In genomic region chr14:20631821-20632389, GRCh38 we compare ENCODE assay signal across 8 cellular contexts. TPM values are rescaled to one million over a fixed set of nuclear protein-coding genes. Genes with fewer than 3 reads are reported as not detected.
DNase-seq lines count a peak whose midpoint lies in the region; ATAC-seq and TF ChIP-seq lines count a peak whose summit lies in the region.

No MANE protein-coding gene starts in this region.

- peaks cover 86% of the 10 kb centered on the region for H3K27me3 Mint-ChIP-seq in T-helper 1 cell treated with Interleukin-12 subunit alpha and Interleukin-12 subunit beta and Interleukin-4 antibody, amounts not matched to agents 30 μg/mL and 1 μg/mL, for 36 hours (ENCODE audit: low read depth)

- H2AFZ ChIP-seq in PC-9 = peak overlapping the region; percentile 65

- peak; percentile 78 for ATAC-seq in left lung

- no peaks in the 10 kb centered on the region for H3K79me2 ChIP-seq in PC-9 (ENCODE audit: low read depth)

- DNase-seq in T-helper 1 cell (no peak), PC-9 (peak; percentile 54 to 60), choroid plexus epithelial cell (ENCODE audit: low read depth) (peak; percentile 69), left lung (peak; percentile 73 to 83), GDM1 (lab: John Stamatoyannopoulos, UW) (no peak)
- no peak for DNase-seq in effector CD8-positive, alpha-beta T cell (lab: John Stamatoyannopoulos, UW)

- peaks cover 35% of the 10 kb centered on the region for H3F3A ChIP-seq in PC-9 (ENCODE audit: insufficient read depth, low read depth)

- no peaks in the 10 kb centered on the region for H4K20me1 ChIP-seq in PC-9 (ENCODE audit: insufficient read depth)

- H3K4me3 ChIP-seq in PC-9 (peak overlapping the region; percentile 81), choroid plexus epithelial cell (ENCODE audit: low read depth, low read length) (peak overlapping the region; percentile 31), left lung (peak overlapping the region; percentile 4 to 27), stomach smooth muscle (ENCODE audit: low read length in 2 of 2) (peak overlapping the region; percentile 2 to 68)

- H3K9me3 ChIP-seq in PC-9 (ENCODE audit: insufficient read depth, low read depth) (no peaks in the 10 kb centered on the region), left lung (no peaks in the 10 kb centered on the region), stomach smooth muscle (ENCODE audit: control insufficient read depth in 2 of 2, low read length in 2 of 2) (peaks cover 0 to 2% of the 10 kb centered on the region in 2 donors)

- H3K36me3 ChIP-seq in PC-9 (ENCODE audit: low read depth) (no peaks in the 10 kb centered on the region), left lung (no peaks in the 10 kb centered on the region), stomach smooth muscle (ENCODE audit: control insufficient read depth in 2 of 2, insufficient read depth in 2 of 2, low read length in 2 of 2) (no peaks in the 10 kb centered on the region)

- CTCF ChIA-PET in PC-9 (lab: Charles Lee) = no interaction called here

- BruUV-seq in PC-9 (replicated peaks; lab: Mats Ljungman, UMichigan) = no TSS peak

- H3K9ac ChIP-seq in stomach smooth muscle (ENCODE audit: low read length in 2 of 2) = no peak overlapping the region

- H3K27ac ChIP-seq in PC-9 = no peak overlapping the region
- no peak overlapping the region for H3K27ac ChIP-seq in left lung
- no peak overlapping the region for H3K27ac ChIP-seq in stomach smooth muscle (ENCODE audit: low read length)

- no peaks in the 10 kb centered on the region for H3K27me3 ChIP-seq in PC-9 (ENCODE audit: insufficient read depth, low read depth)
- H3K27me3 ChIP-seq in left lung = peaks cover 40 to 100% of the 10 kb centered on the region in 2 donors
- peaks cover 32 to 54% of the 10 kb centered on the region in 2 donors for H3K27me3 ChIP-seq in stomach smooth muscle (ENCODE audit: control insufficient read depth in 1 of 2, insufficient read depth in 2 of 2, low read length in 2 of 2)

- H3K36me3 Mint-ChIP-seq in T-helper 1 cell treated with Interleukin-12 subunit alpha and Interleukin-12 subunit beta and Interleukin-4 antibody, amounts not matched to agents 30 μg/mL and 1 μg/mL, for 36 hours (ENCODE audit: low read depth) = no peaks in the 10 kb centered on the region

- no peaks in the 10 kb centered on the region for H3K9me3 Mint-ChIP-seq in T-helper 1 cell treated with Interleukin-12 subunit alpha and Interleukin-12 subunit beta and Interleukin-4 antibody, amounts not matched to agents 30 μg/mL and 1 μg/mL, for 36 hours

- peak overlapping the region; percentile 76 for H3K4me3 Mint-ChIP-seq in T-helper 1 cell treated with Interleukin-12 subunit alpha and Interleukin-12 subunit beta and Interleukin-4 antibody, amounts not matched to agents 30 μg/mL and 1 μg/mL, for 36 hours

- TF ChIP-seq CTCF in PC-9 (conservative IDR thresholded peaks at IDR 0.05) (no peak), choroid plexus epithelial cell (conservative IDR thresholded peaks at IDR 0.05; ENCODE audit: low read depth, low read length) (no peak), left lung (IDR thresholded peaks at IDR 0.05) (no peak)

- peak overlapping the region; percentile 97 for H3K4me2 ChIP-seq in PC-9

- POLR2A ChIA-PET in PC-9 (lab: Charles Lee; ENCODE audit: unreplicated experiment) = no interaction called here

- H3K27ac Mint-ChIP-seq in T-helper 1 cell treated with Interleukin-12 subunit alpha and Interleukin-12 subunit beta and Interleukin-4 antibody, amounts not matched to agents 30 μg/mL and 1 μg/mL, for 36 hours = peak overlapping the region; percentile 23

- intact Hi-C loops in PC-9 (cut with micrococcal nuclease; ENCODE audit: unreplicated experiment) (loop anchor here (2.0 to 5.0 kb wide), 3 partner anchors 31 to 365 kb away; partner anchors contain the start of gene SLC39A2), left lung (cut with DNase I) (no loop called here)

- H3K4me1 ChIP-seq in PC-9 (replicated peaks; ENCODE audit: insufficient read depth) (no peaks in the 10 kb centered on the region), left lung (peaks cover 16 to 17% of the 10 kb centered on the region in 2 donors), stomach smooth muscle (ENCODE audit: control insufficient read depth, insufficient read depth, low read length) (peaks cover 7% of the 10 kb centered on the region)

- H3K4me1 Mint-ChIP-seq in T-helper 1 cell treated with Interleukin-12 subunit alpha and Interleukin-12 subunit beta and Interleukin-4 antibody, amounts not matched to agents 30 μg/mL and 1 μg/mL, for 36 hours (ENCODE audit: low read depth) = peaks cover 36% of the 10 kb centered on the region

- H3K9me2 ChIP-seq in PC-9 (ENCODE audit: insufficient read depth) = no peaks in the 10 kb centered on the region

RNA-seq across cellular contexts. Expression of gene OR6S1, which starts 9.6 kb away (rescaled TPM):
- total RNA-seq in PC-9 (2021) (not detected in 2 replicates), left lung (not detected)

RNA-seq across cellular contexts. Expression of gene RNASE12, which starts 40.7 kb away (rescaled TPM):
- total RNA-seq in PC-9 (2021) = not detected in 2 replicates
- total RNA-seq in left lung = not detected

RNA-seq across cellular contexts. Expression of gene RNASE11, which starts 44.1 kb away (rescaled TPM):
- total RNA-seq in PC-9 (2021) (not detected in 2 replicates), left lung (not detected)

RNA-seq across cellular contexts. Expression of gene RNASE4, which starts 52.5 kb away (rescaled TPM):
- 2.0 and 4.0 TPM in 2 replicates for total RNA-seq in PC-9 (2021)
- 10 to 100 TPM; 17.9 to 18.5 TPM for total RNA-seq in left lung

RNA-seq across cellular contexts. Expression of gene ANG, which starts 56.7 kb away (rescaled TPM):
- total RNA-seq in PC-9 (2021) (4.4 and 5.7 TPM in 2 replicates), left lung (10 to 100 TPM; 10.3 to 11.0 TPM)

Comparison
In these comparisons a context has a peak if more than half of its experiments do, and no peak if none do; other contexts are left out.
1. DNase-seq: peak in PC-9 (2 of 2), choroid plexus epithelial cell (single experiment) and left lung (2 of 2); none in T-helper 1 cell (0 of 5), GDM1 (single experiment) and effector CD8-positive, alpha-beta T cell (single experiment).
2. H3K4me3 ChIP-seq: peak in every context shown above with its lines; median percentile 81 in PC-9; 35 in stomach smooth muscle; 31 in choroid plexus epithelial cell; 16 in left lung.